In genomic region chr4:151771664-151772063, GRCh38 we compare ENCODE assay signal across 16 cellular contexts.
"Had no signal": no experiment of that assay in that cellular context is flagged by ENCODE, and none has a peak within 500 bp of the region (broad histone marks: within the 10 kb centered on the region; RNA-seq: fewer than 3 reads in every experiment).

No MANE protein-coding gene starts in this region.

- DNase-seq: activated CD4-positive, alpha-beta memory T cell treated with anti-CD3 and anti-CD28 coated beads, Interleukin-2, amount 10 ng/mL, durations not matched to agents 7 days and 5 days; activated CD4-positive, alpha-beta T cell treated with anti-CD3 and anti-CD28 coated beads for 4 hours; activated effector memory CD4-positive, alpha-beta T cell treated with Interleukin-2 at 50 U/mL for 16 hours; activated T-cell treated with anti-CD3 and anti-CD28 coated beads, Interleukin-2, amount 50 U/mL, for 4 hours; body of pancreas; effector memory CD8-positive, alpha-beta T cell; islet precursor cell; mucosa of descending colon; naive thymus-derived CD4-positive, alpha-beta T cell; stimulated activated CD4-positive, alpha-beta T cell treated with anti-CD3 and anti-CD28 coated beads, Interleukin-4, amount 100 ng/mL, for 1 hour; stimulated activated naive B cell treated with anti-CD40 and anti-IgM and Interleukin-4, amounts not matched to agents 10 μg/mL and 1 μg/mL and 100 μg/mL, for 72 hours; transverse colon had no signal

- H3K36me3 ChIP-seq: neutrophil, transverse colon, vagina had no signal

- H3K4me1 ChIP-seq: body of pancreas, transverse colon, vagina had no signal

- H3K9me3 ChIP-seq: body of pancreas, neutrophil, vagina had no signal

- H3K4me3 ChIP-seq: body of pancreas, mucosa of descending colon, transverse colon, vagina had no signal

- H3K27me3 ChIP-seq: body of pancreas, transverse colon, vagina had no signal

- ATAC-seq: activated T-cell treated with anti-CD3 and anti-CD28 coated beads, Interleukin-2, amount 50 U/mL, for 4 hours; body of pancreas; effector memory CD8-positive, alpha-beta T cell; left lobe of liver; mucosa of descending colon; naive thymus-derived CD4-positive, alpha-beta T cell; stimulated activated naive B cell treated with anti-CD40 and anti-IgM and Interleukin-4, amounts not matched to agents 10 μg/mL and 1 μg/mL and 100 μg/mL, for 72 hours; WTC11 had no signal

- H3K27ac ChIP-seq: body of pancreas, neutrophil, transverse colon, vagina had no signal
